ENCODE assay signal across 8 cellular contexts in the genomic region with DNA sequence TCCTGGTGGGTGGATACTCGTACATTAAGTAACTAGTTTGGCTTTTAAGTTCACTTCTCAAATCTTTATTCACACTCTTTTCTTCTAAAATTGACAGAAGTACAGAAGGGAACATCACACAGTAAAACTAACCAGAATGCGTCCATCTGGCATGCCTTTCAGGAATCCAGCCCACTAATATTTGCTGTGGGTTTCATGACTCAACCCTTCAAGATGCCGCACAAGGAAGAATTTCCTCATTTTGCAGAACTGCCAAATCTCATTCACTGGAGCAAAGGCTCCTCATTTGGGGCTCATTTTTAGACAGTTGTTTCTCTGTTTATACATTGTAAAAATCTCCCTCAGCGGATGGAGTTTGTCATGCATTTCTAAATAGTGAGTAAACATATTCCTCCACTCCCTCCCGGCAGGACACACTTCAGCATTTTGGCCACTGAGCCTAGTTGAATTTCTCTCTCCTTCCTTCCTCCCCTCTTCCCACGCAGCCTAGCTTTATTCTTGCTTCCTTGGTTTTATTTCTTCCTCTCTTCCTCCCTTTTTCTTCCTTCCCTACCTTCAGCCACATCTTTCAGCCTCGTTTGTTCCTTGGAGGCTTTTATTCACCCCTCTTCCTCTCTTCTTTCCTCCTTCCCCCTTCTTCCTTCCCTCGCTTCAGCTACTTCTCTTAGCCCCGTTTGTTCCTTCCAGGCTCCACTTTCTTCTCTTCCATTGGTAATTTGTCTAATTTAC.
DNase-seq lines count a peak whose midpoint lies in the region; ATAC-seq and TF ChIP-seq lines count a peak whose summit lies in the region.

No MANE protein-coding gene starts in this region.

- TF ChIP-seq POLR2A in Peyer's patch (IDR thresholded peaks at IDR 0.05), result no peak

- no peaks in the 10 kb centered on the region for H3K9me3 Mint-ChIP-seq in activated T-cell treated with anti-CD3 and anti-CD28 coated beads, Interleukin-2, amount 50 U/mL, for 24 hours

- H3K9me3 ChIP-seq in Peyer's patch, result no peaks in the 10 kb centered on the region
- H3K9me3 ChIP-seq in endocrine pancreas (ENCODE audit: control insufficient read depth, low read length), result no peaks in the 10 kb centered on the region
- H3K9me3 ChIP-seq in mononuclear cell (ENCODE audit: low read depth, low read length), result no peaks in the 10 kb centered on the region

- peak overlapping the region; percentile 56 for H3K4me3 Mint-ChIP-seq in activated T-cell treated with anti-CD3 and anti-CD28 coated beads, Interleukin-2, amount 50 U/mL, for 24 hours

- peak overlapping the region in 3 of 4 donors; percentile 75 to 100 (median 95) for H3K27ac ChIP-seq in Peyer's patch

- no peaks in the 10 kb centered on the region for H3K36me3 Mint-ChIP-seq in activated T-cell treated with anti-CD3 and anti-CD28 coated beads, Interleukin-2, amount 50 U/mL, for 24 hours (ENCODE audit: low read depth)

- peaks cover 30% of the 10 kb centered on the region for H3K27me3 Mint-ChIP-seq in activated T-cell treated with anti-CD3 and anti-CD28 coated beads, Interleukin-2, amount 50 U/mL, for 24 hours

- no peak for DNase-seq in activated T-cell treated with anti-CD3 and anti-CD28 coated beads, Interleukin-2, amount 50 U/mL, for 24 hours
- no peak for DNase-seq in activated T-cell treated with anti-CD3 and anti-CD28 coated beads for 4 hours
- DNase-seq in Peyer's patch, result no peak
- DNase-seq in ureter (ENCODE audit: low spot score), result peak; percentile 49
- no peak for DNase-seq in OCI-M2 (lab: John Stamatoyannopoulos, UW; ENCODE audit: unreplicated experiment)

- H3K4me1 ChIP-seq in Peyer's patch, result peaks cover 0 to 4% (median 0%) of the 10 kb centered on the region in 4 donors
- H3K4me1 ChIP-seq in endocrine pancreas (ENCODE audit: control insufficient read depth, insufficient read depth, low read length), result peaks cover 4% of the 10 kb centered on the region
- H3K4me1 ChIP-seq in mononuclear cell (ENCODE audit: insufficient read depth, low read length), result peaks cover 42% of the 10 kb centered on the region

- no peak for TF ChIP-seq CTCF in Peyer's patch (IDR thresholded peaks at IDR 0.05)

- H3K4me3 ChIP-seq in Peyer's patch, result peak overlapping the region in 3 of 4 donors; percentile 63 to 92 (median 90)
- H3K4me3 ChIP-seq in endocrine pancreas (ENCODE audit: control insufficient read depth, insufficient read depth, low read length), result peak overlapping the region; percentile 98
- peak overlapping the region; percentile 44 for H3K4me3 ChIP-seq in mononuclear cell (ENCODE audit: low read length)

- H3K27me3 ChIP-seq in Peyer's patch (no peaks in the 10 kb centered on the region), endocrine pancreas (ENCODE audit: control insufficient read depth, insufficient read depth, low read length) (no peaks in the 10 kb centered on the region), mononuclear cell (ENCODE audit: insufficient read depth, low read length) (peaks cover 37% of the 10 kb centered on the region)

- peaks cover 14% of the 10 kb centered on the region for H3K4me1 Mint-ChIP-seq in activated T-cell treated with anti-CD3 and anti-CD28 coated beads, Interleukin-2, amount 50 U/mL, for 24 hours (ENCODE audit: low read depth)

- H3K27ac Mint-ChIP-seq in activated T-cell treated with anti-CD3 and anti-CD28 coated beads, Interleukin-2, amount 50 U/mL, for 24 hours, result no peak overlapping the region

- no peak overlapping the region for H3K9ac ChIP-seq in endocrine pancreas (ENCODE audit: control insufficient read depth, insufficient read depth, low read length)

- ATAC-seq in GM18517 (IDR thresholded peaks at IDR 0.05; ENCODE audit: unreplicated experiment), result no peak

- no peaks in the 10 kb centered on the region for H3K36me3 ChIP-seq in Peyer's patch
- H3K36me3 ChIP-seq in endocrine pancreas (ENCODE audit: control insufficient read depth, insufficient read depth, low read length), result no peaks in the 10 kb centered on the region

Comparison
In these comparisons a context has a peak if more than half of its experiments do, and no peak if none do; other contexts are left out.
1. H3K4me3 ChIP-seq: peak in every context shown above with its lines; median percentile 98 in endocrine pancreas; 90 in Peyer's patch; 44 in mononuclear cell.